14 cellular contexts compared by ENCODE assay signal in the genomic region with DNA sequence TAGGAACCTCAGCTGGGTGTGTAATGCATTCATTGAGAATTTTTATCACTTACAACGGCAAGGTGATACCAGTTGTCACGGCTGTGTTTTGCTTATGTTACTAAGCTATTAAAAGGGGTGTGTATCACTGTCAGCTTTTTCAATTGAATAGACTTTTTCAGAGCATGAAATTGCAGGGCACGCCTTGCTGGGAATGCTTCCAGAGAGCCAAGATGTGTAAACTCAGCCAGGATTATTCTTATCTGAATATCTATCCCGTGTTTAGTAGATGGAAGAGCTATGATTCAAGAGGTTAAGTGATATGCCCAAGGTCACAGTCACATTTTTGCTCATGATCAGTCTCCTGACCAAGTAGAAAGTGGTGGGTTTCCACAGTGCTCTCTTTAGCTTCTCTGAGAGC. TPM values are rescaled to one million over a fixed set of nuclear protein-coding genes. Genes with fewer than 3 reads are reported as not detected.
A peak's percentile ranks its signal among the peaks of the same experiment; 100 is the strongest.
DNase-seq lines count a peak whose midpoint lies in the region; ATAC-seq, FAIRE-seq and TF ChIP-seq lines count a peak whose summit lies in the region.
"Had no signal": no experiment of that assay in that cellular context is flagged by ENCODE, and none has a peak within 500 bp of the region (broad histone marks: within the 10 kb centered on the region; RNA-seq: fewer than 3 reads in every experiment).

No MANE protein-coding gene starts in this region.

- 11 to 31% (median 25%) methylated on average over 4 of the region's 4 CpGs for WGBS in small intestine, 3 donors

- H3K36me3 ChIP-seq in small intestine (ENCODE audit: control insufficient read depth in 2 of 2, insufficient read depth in 2 of 2, low read length in 2 of 2) (no peaks in the 10 kb centered on the region), MM.1S (replicated peaks; ENCODE audit: insufficient read depth, low read length) (no peaks in the 10 kb centered on the region)
- H3K36me3 ChIP-seq: adrenal gland, suprapubic skin had no signal

- H3K9ac ChIP-seq in MM.1S (ENCODE audit: low read length), result no peak overlapping the region

- TF ChIP-seq CTCF in epithelial cell of esophagus (IDR thresholded peaks at IDR 0.05; ENCODE audit: insufficient read depth, low read depth, low read length, missing control alignments) (no peak), MM.1S (IDR thresholded peaks at IDR 0.05; ENCODE audit: low read length) (no peak)

- DNase-seq in DMS79 treated with DMSO at 0.1 percent for 48 hours (lab: John Stamatoyannopoulos, UW) (peak; percentile 2), DMS79 (lab: John Stamatoyannopoulos, UW) (no peak), NCI-H526 (lab: John Stamatoyannopoulos, UW) (peak; percentile 59 to 62), epithelial cell of esophagus (ENCODE audit: low read depth) (peak; percentile 31), small intestine (peak; percentile 95), cerebellum (ENCODE audit: low spot score) (no peak), MM.1S (no peak)
- DNase-seq: NCI-H1048, right cardiac atrium had no signal

- no peaks in the 10 kb centered on the region for H4K20me1 ChIP-seq in MM.1S (ENCODE audit: insufficient read depth, low read length)

- H3K4me1 ChIP-seq in small intestine (ENCODE audit: control insufficient read depth in 2 of 2, insufficient read depth in 1 of 2, low read depth in 1 of 2, low read length in 1 of 2) (peaks cover 8 to 13% of the 10 kb centered on the region in 2 donors), MM.1S (ENCODE audit: low read length) (no peaks in the 10 kb centered on the region)

- no peak overlapping the region for H2AFZ ChIP-seq in MM.1S (ENCODE audit: low read length)

- H3K27ac ChIP-seq in small intestine (ENCODE audit: low read depth in 1 of 2, low read length in 1 of 2) (peak overlapping the region; percentile 6 to 77), MM.1S (ENCODE audit: low read length) (no peak overlapping the region)
- H3K27ac ChIP-seq: 22Rv1, adrenal gland, suprapubic skin had no signal

- no peak for ATAC-seq in HG03342 (IDR thresholded peaks at IDR 0.05; ENCODE audit: unreplicated experiment)
- ATAC-seq: right cardiac atrium had no signal

- no peaks in the 10 kb centered on the region for H3F3A ChIP-seq in MM.1S (ENCODE audit: insufficient read depth, low read length)

- no peaks in the 10 kb centered on the region for H3K27me3 ChIP-seq in small intestine (ENCODE audit: control insufficient read depth in 2 of 2, insufficient read depth in 2 of 2, low read length in 2 of 2)
- H3K27me3 ChIP-seq in MM.1S (replicated peaks; ENCODE audit: insufficient read depth, low read length), result no peaks in the 10 kb centered on the region
- H3K27me3 ChIP-seq: suprapubic skin had no signal

- H3K4me2 ChIP-seq in MM.1S (ENCODE audit: low read depth, low read length), result no peak overlapping the region

- H3K4me3 ChIP-seq in epithelial cell of esophagus (ENCODE audit: low read length) (no peak overlapping the region), small intestine (ENCODE audit: low read depth in 1 of 2, low read length in 2 of 2) (no peak overlapping the region), MM.1S (ENCODE audit: low read length) (no peak overlapping the region)
- H3K4me3 ChIP-seq: adrenal gland, suprapubic skin had no signal

- FAIRE-seq in small intestine (lab: Jason Lieb, UNC), result peak; percentile 55
- FAIRE-seq: RCC 7860 had no signal

- no peaks in the 10 kb centered on the region for H3K79me2 ChIP-seq in MM.1S (ENCODE audit: low read length)

- H3K9me2 ChIP-seq in MM.1S (replicated peaks; ENCODE audit: insufficient read depth, low read length), result no peaks in the 10 kb centered on the region

- H3K9me3 ChIP-seq in small intestine (ENCODE audit: control insufficient read depth, low read depth), result no peaks in the 10 kb centered on the region
- H3K9me3 ChIP-seq in MM.1S (replicated peaks; ENCODE audit: insufficient read depth, low read length), result no peaks in the 10 kb centered on the region
- H3K9me3 ChIP-seq: adrenal gland, suprapubic skin had no signal

RNA-seq across cellular contexts. Expression of a gene that starts 6.6 kb away (rescaled TPM):
- polyA plus RNA-seq in small intestine, result under 1 TPM in 1 of 3 donors, not detected in 2; 0.24 TPM
- 0.82 TPM for total RNA-seq in cerebellum
- total RNA-seq: suprapubic skin had no signal

Comparison
In these comparisons a context has a peak if more than half of its experiments do, and no peak if none do; other contexts are left out.
1. DNase-seq: peak in DMS79 treated with DMSO at 0.1 percent for 48 hours (single experiment), NCI-H526 (2 of 2), epithelial cell of esophagus (single experiment) and small intestine (single experiment); none in DMS79 (single experiment), cerebellum (single experiment) and MM.1S (single experiment).